In genomic region chr19:16604615-16605014, GRCh38 we compare ENCODE assay signal across 21 cellular contexts. TPM values are rescaled to one million over a fixed set of nuclear protein-coding genes. Genes with fewer than 3 reads are reported as not detected.
A peak's percentile ranks its signal among the peaks of the same experiment; 100 is the strongest.
DNase-seq lines count a peak whose midpoint lies in the region; ATAC-seq, FAIRE-seq and TF ChIP-seq lines count a peak whose summit lies in the region.
"Had no signal": no experiment of that assay in that cellular context is flagged by ENCODE, and none has a peak within 500 bp of the region (broad histone marks: within the 10 kb centered on the region; RNA-seq: fewer than 3 reads in every experiment).

No MANE protein-coding gene starts in this region.

- in situ Hi-C loops in IMR-90 (cut with MboI; ENCODE audit: low sequenced_read_pairs) = no loop called here

- peaks cover 32% of the 10 kb centered on the region for H3K4me1 Mint-ChIP-seq in activated CD4-positive, alpha-beta T cell treated with anti-CD3 and anti-CD28 coated beads, Interleukin-2, amount 10 ng/mL, durations not matched to agents 7 days and 5 days
- H3K4me1 Mint-ChIP-seq in activated naive CD8-positive, alpha-beta T cell treated with anti-CD3 and anti-CD28 coated beads for 36 hours = peaks cover 32% of the 10 kb centered on the region

- H3K14ac ChIP-seq in IMR-90 (replicated peaks; ENCODE audit: low read depth, low read length) = no peak overlapping the region
- no peak overlapping the region for H3K14ac ChIP-seq in H1 (ENCODE audit: insufficient read length)

- TF ChIP-seq RAD21 in IMR-90 (IDR thresholded peaks at IDR 0.05; ENCODE audit: low read length) (no peak), H1 (IDR thresholded peaks at IDR 0.05 in 1 of 2, conservative IDR thresholded peaks at IDR 0.05 in 1 of 2; ENCODE audit: low read depth in 2 of 2, low read length in 2 of 2) (no peak)

- H3K9ac ChIP-seq in IMR-90 (ENCODE audit: low read depth, low read length) (no peak overlapping the region), H1 (replicated peaks in 1 of 4; ENCODE audit: extremely low read depth in 1 of 4, low read depth in 3 of 4, low read length in 3 of 4) (no peak overlapping the region)
- H3K9ac ChIP-seq: BLaER1, SK-N-SH had no signal

- peaks cover 36 to 96% of the 10 kb centered on the region in 2 experiments for H3K79me1 ChIP-seq in IMR-90 (ENCODE audit: low read depth in 1 of 2, low read length in 2 of 2)
- peaks cover 39% of the 10 kb centered on the region for H3K79me1 ChIP-seq in H1 (ENCODE audit: low read depth, low read length)

- no peak overlapping the region for H3K4me3 ChIP-seq in IMR-90 (ENCODE audit: insufficient read depth, low read depth, low read length)
- no peak overlapping the region for H3K4me3 ChIP-seq in OCI-LY7 (ENCODE audit: low read depth, low read length, poor library complexity, severe bottlenecking)
- no peak overlapping the region for H3K4me3 ChIP-seq in H1 (ENCODE audit: extremely low read depth in 1 of 4, insufficient read depth in 2 of 4, low read depth in 3 of 4, low read length in 4 of 4)
- H3K4me3 ChIP-seq: BLaER1, GM12878, PC-9 had no signal

- H3K4me3 Mint-ChIP-seq in activated CD4-positive, alpha-beta T cell treated with anti-CD3 and anti-CD28 coated beads, Interleukin-2, amount 10 ng/mL, durations not matched to agents 7 days and 5 days = no peak overlapping the region
- H3K4me3 Mint-ChIP-seq in activated naive CD8-positive, alpha-beta T cell treated with anti-CD3 and anti-CD28 coated beads for 36 hours = no peak overlapping the region
- H3K4me3 Mint-ChIP-seq: HFFc6 had no signal

- TF ChIP-seq CTCF in IMR-90 (conservative IDR thresholded peaks at IDR 0.05; ENCODE audit: low read depth, low read length) (no peak), OCI-LY7 (conservative IDR thresholded peaks at IDR 0.05; ENCODE audit: low read length) (no peak), H1 (IDR thresholded peaks at IDR 0.05; ENCODE audit: control extremely low read depth in 1 of 3, insufficient read depth in 1 of 3, low read depth in 1 of 3, low read length in 3 of 3) (no peak), foreskin keratinocyte (conservative IDR thresholded peaks at IDR 0.05) (no peak)

- H3K56ac ChIP-seq in IMR-90 (ENCODE audit: extremely low read depth, insufficient read depth, low read length) (no peak overlapping the region), H1 (replicated peaks; ENCODE audit: insufficient read length, low read depth, low read length) (no peak overlapping the region)

- no peaks in the 10 kb centered on the region for H3K27me3 Mint-ChIP-seq in activated CD4-positive, alpha-beta T cell treated with anti-CD3 and anti-CD28 coated beads, Interleukin-2, amount 10 ng/mL, durations not matched to agents 7 days and 5 days
- no peaks in the 10 kb centered on the region for H3K27me3 Mint-ChIP-seq in activated naive CD8-positive, alpha-beta T cell treated with anti-CD3 and anti-CD28 coated beads for 36 hours

- H2AK9ac ChIP-seq in IMR-90 (replicated peaks; ENCODE audit: low read depth, low read length, poor library complexity) = no peak overlapping the region

- no peak for FAIRE-seq in H1 (lab: Jason Lieb, UNC)
- FAIRE-seq: GM12878 had no signal

- H4K20me1 ChIP-seq in IMR-90 (ENCODE audit: insufficient read depth, low read length) (peaks cover 96% of the 10 kb centered on the region), OCI-LY7 (ENCODE audit: insufficient read depth, low read length) (peaks cover 33% of the 10 kb centered on the region), H1 (replicated peaks in 1 of 2; ENCODE audit: control insufficient read depth in 1 of 2, insufficient read depth in 2 of 2, low read length in 2 of 2) (peaks cover 10 to 36% of the 10 kb centered on the region in 2 experiments)

- H3K27me3 ChIP-seq in IMR-90 (ENCODE audit: control insufficient read depth, insufficient read depth, low read length) = no peaks in the 10 kb centered on the region
- no peaks in the 10 kb centered on the region for H3K27me3 ChIP-seq in H1 (replicated peaks in 1 of 4; ENCODE audit: control insufficient read depth in 3 of 4, extremely low read depth in 1 of 4, insufficient read depth in 3 of 4, low read length in 3 of 4)
- H3K27me3 ChIP-seq in foreskin keratinocyte = no peaks in the 10 kb centered on the region
- H3K27me3 ChIP-seq: BLaER1 had no signal

- H2BK5ac ChIP-seq in IMR-90 (ENCODE audit: low read depth, low read length, poor library complexity, severe bottlenecking) (no peak overlapping the region), H1 (ENCODE audit: low read depth, low read length) (no peak overlapping the region)

- H3K36me3 ChIP-seq in IMR-90 (ENCODE audit: control insufficient read depth, insufficient read depth, low read length) (no peaks in the 10 kb centered on the region), OCI-LY7 (ENCODE audit: insufficient read depth, low read length) (peaks cover 35% of the 10 kb centered on the region), H1 (ENCODE audit: control insufficient read depth in 2 of 4, insufficient read depth in 4 of 4, low read length in 3 of 4) (no peaks in the 10 kb centered on the region)

- H3K27ac ChIP-seq in IMR-90 (ENCODE audit: insufficient read depth, low read length) = no peak overlapping the region
- peak overlapping the region; percentile 31 for H3K27ac ChIP-seq in OCI-LY7 (ENCODE audit: low read depth, low read length, poor library complexity, severe bottlenecking)
- no peak overlapping the region for H3K27ac ChIP-seq in H1 (ENCODE audit: low read depth, low read length)
- no peak overlapping the region for H3K27ac ChIP-seq in foreskin keratinocyte
- H3K27ac ChIP-seq: PC-9 had no signal

- ATAC-seq in IMR-90 (ENCODE audit: low read depth) = no peak
- ATAC-seq in HG02884 (IDR thresholded peaks at IDR 0.05; ENCODE audit: unreplicated experiment) = no peak
- no peak for ATAC-seq in foreskin keratinocyte

- H2BK20ac ChIP-seq in IMR-90 (ENCODE audit: low read depth, low read length) (no peak overlapping the region), H1 (ENCODE audit: low read length) (no peak overlapping the region)

- H2BK120ac ChIP-seq in IMR-90 (ENCODE audit: low read depth, low read length) (no peak overlapping the region), H1 (replicated peaks; ENCODE audit: low read depth, low read length) (no peak overlapping the region)

- H4K5ac ChIP-seq in IMR-90 (ENCODE audit: low read depth, low read length) (no peak overlapping the region), H1 (ENCODE audit: insufficient read length, low read depth, low read length) (no peak overlapping the region)

- POLR2A ChIA-PET in activated CD4-positive, alpha-beta T cell treated with anti-CD3 and anti-CD28 coated beads, Interleukin-2, amount 10 ng/mL, durations not matched to agents 7 days and 5 days (lab: Charles Lee) = no interaction called here
- POLR2A ChIA-PET in IMR-90 (lab: Charles Lee; ENCODE audit: unreplicated experiment) = no interaction called here
- POLR2A ChIA-PET in OCI-LY7 (lab: Charles Lee) = interaction anchor here (1.0 to 1.5 kb wide), 4 partner anchors 12 to 20 kb away, joined by 3 to 7 read pairs (median 4); no protein-coding TSS in a partner anchor
- POLR2A ChIA-PET in H1 (lab: Charles Lee; ENCODE audit: partially characterized antibody) = interaction anchor here (0.8 kb wide), 1 partner anchor 28 kb away, joined by 3 read pairs; no protein-coding TSS in a partner anchor

- H3K18ac ChIP-seq in IMR-90 (ENCODE audit: low read depth, low read length) (no peak overlapping the region), H1 (ENCODE audit: extremely low read depth, low read length) (no peak overlapping the region)

- H4K91ac ChIP-seq in IMR-90 (ENCODE audit: insufficient read depth, low read depth, low read length) (no peak overlapping the region), H1 (replicated peaks; ENCODE audit: insufficient read length, low read length) (no peak overlapping the region)

- no TSS peak for BruUV-seq in IMR-90 (replicated peaks; lab: Mats Ljungman, UMichigan)
- no TSS peak for BruUV-seq in OCI-LY7 (replicated peaks; lab: Mats Ljungman, UMichigan)

- H3K79me2 ChIP-seq in OCI-LY7 (ENCODE audit: insufficient read depth, low read depth, low read length) (peaks cover 99% of the 10 kb centered on the region), H1 (ENCODE audit: control insufficient read depth in 1 of 2, insufficient read depth in 2 of 2, low read length in 2 of 2) (peaks cover 0 to 83% of the 10 kb centered on the region in 2 experiments; a peak in 2 of 4 replicates)

- no peak overlapping the region for H4K8ac ChIP-seq in IMR-90 (ENCODE audit: low read depth in 2 of 2, low read length in 2 of 2)
- H4K8ac ChIP-seq in H1 (ENCODE audit: extremely low read depth, insufficient read depth, low read length) = peak overlapping the region; percentile 1; the same call in 1 of the 2 replicates

- intact Hi-C loops in IMR-90 (cut with micrococcal nuclease) (no loop called here), OCI-LY7 (cut with micrococcal nuclease; ENCODE audit: unreplicated experiment) (no loop called here)

- TF ChIP-seq POLR2A in IMR-90 (IDR thresholded peaks at IDR 0.05; ENCODE audit: low read depth, low read length) (no peak), H1 (IDR thresholded peaks at IDR 0.05; ENCODE audit: control extremely low read depth in 1 of 2, low read depth in 2 of 2, low read length in 2 of 2) (no peak)

- H3K27ac Mint-ChIP-seq in activated CD4-positive, alpha-beta T cell treated with anti-CD3 and anti-CD28 coated beads, Interleukin-2, amount 10 ng/mL, durations not matched to agents 7 days and 5 days = peak overlapping the region; percentile 21
- H3K27ac Mint-ChIP-seq in activated naive CD8-positive, alpha-beta T cell treated with anti-CD3 and anti-CD28 coated beads for 36 hours = no peak overlapping the region
- H3K27ac Mint-ChIP-seq: HFFc6 had no signal

- dilution Hi-C loops in IMR-90 (cut with HindIII; ENCODE audit: low sequenced_read_pairs, unreplicated experiment) = no loop called here

- no peaks in the 10 kb centered on the region for H3K36me3 Mint-ChIP-seq in activated CD4-positive, alpha-beta T cell treated with anti-CD3 and anti-CD28 coated beads, Interleukin-2, amount 10 ng/mL, durations not matched to agents 7 days and 5 days (ENCODE audit: low read depth)
- H3K36me3 Mint-ChIP-seq in activated naive CD8-positive, alpha-beta T cell treated with anti-CD3 and anti-CD28 coated beads for 36 hours = no peaks in the 10 kb centered on the region

- CTCF ChIA-PET in activated CD4-positive, alpha-beta T cell treated with anti-CD3 and anti-CD28 coated beads, Interleukin-2, amount 10 ng/mL, durations not matched to agents 7 days and 5 days (lab: Charles Lee) = interaction anchor here (0.5 to 1.6 kb wide), 2 partner anchors 10 to 547 kb away, joined by 4 to 6 read pairs; no protein-coding TSS in a partner anchor
- CTCF ChIA-PET in IMR-90 (lab: Yijun Ruan, JAX) = no interaction called here
- CTCF ChIA-PET in OCI-LY7 (lab: Charles Lee; ENCODE audit: unreplicated experiment) = interaction anchor here (0.5 kb wide), 1 partner anchor 799 kb away, joined by 3 read pairs; no protein-coding TSS in a partner anchor
- CTCF ChIA-PET in H1 (lab: Charles Lee; ENCODE audit: partially characterized antibody) = interaction anchor here (0.8 to 1.0 kb wide), 2 partner anchors 23 to 31 kb away, joined by 3 read pairs; no protein-coding TSS in a partner anchor

- TF ChIP-seq EP300 in H1 (IDR thresholded peaks at IDR 0.05; ENCODE audit: borderline replicate concordance in 1 of 2, low read depth in 2 of 2, low read length in 2 of 2) = no peak

- no peak overlapping the region for H3K4ac ChIP-seq in IMR-90 (ENCODE audit: low read depth, low read length)
- H3K4ac ChIP-seq in H1 (replicated peaks; ENCODE audit: insufficient read length, low read depth, low read length) = no peak overlapping the region

- H3K23ac ChIP-seq in IMR-90 (ENCODE audit: low read depth, low read length) (no peak overlapping the region), H1 (ENCODE audit: insufficient read length) (no peak overlapping the region)

- H3K9me3 Mint-ChIP-seq in activated CD4-positive, alpha-beta T cell treated with anti-CD3 and anti-CD28 coated beads, Interleukin-2, amount 10 ng/mL, durations not matched to agents 7 days and 5 days = no peaks in the 10 kb centered on the region
- no peaks in the 10 kb centered on the region for H3K9me3 Mint-ChIP-seq in activated naive CD8-positive, alpha-beta T cell treated with anti-CD3 and anti-CD28 coated beads for 36 hours
- H3K9me3 Mint-ChIP-seq: HFFc6 had no signal

- no peak overlapping the region for H2AFZ ChIP-seq in IMR-90 (replicated peaks; ENCODE audit: low read length, poor library complexity)
- no peak overlapping the region for H2AFZ ChIP-seq in OCI-LY7 (ENCODE audit: low read length)
- H2AFZ ChIP-seq in H1 (ENCODE audit: low read length) = no peak overlapping the region
- H2AFZ ChIP-seq: PC-9 had no signal

- 75% methylated on average over 1 of the region's 6 CpGs; no CpG with 5 or more reads in 1 of the 2 experiments for WGBS in IMR-90 (ENCODE audit: extremely low coverage in 2 of 2, insufficient read length in 1 of 2), 2 experiments
- 92% methylated on average over 6 of the region's 6 CpGs; no CpG with 5 or more reads in 1 of the 2 experiments for WGBS in H1 (ENCODE audit: extremely low coverage in 1 of 2, insufficient coverage in 1 of 2, insufficient read length in 1 of 2, insufficient replicate concordance in 2 of 2, low coverage in 1 of 2, low lambda C conversion rate in 2 of 2, missing lambda C conversion rate in 1 of 2), 2 experiments

- H2BK15ac ChIP-seq in IMR-90 (ENCODE audit: low read depth, low read length) (no peak overlapping the region), H1 (ENCODE audit: low read length) (no peak overlapping the region)

- H3K9me2 ChIP-seq in OCI-LY7 (ENCODE audit: insufficient read depth, low read length) = no peaks in the 10 kb centered on the region
- H3K9me2 ChIP-seq: SK-N-SH had no signal

- H2BK12ac ChIP-seq in H1 (ENCODE audit: low read depth, low read length) = no peak overlapping the region

- peaks cover 53% of the 10 kb centered on the region for H3K9me1 ChIP-seq in IMR-90 (ENCODE audit: insufficient read depth, low read length)

- H2AK5ac ChIP-seq in IMR-90 (ENCODE audit: low read depth, low read length) (no peak overlapping the region), H1 (ENCODE audit: low read depth, low read length) (no peak overlapping the region)

- H3K4me1 ChIP-seq in IMR-90 (ENCODE audit: control insufficient read depth, insufficient read depth, low read length) (peaks cover 13% of the 10 kb centered on the region), OCI-LY7 (ENCODE audit: insufficient read depth, low read length, poor library complexity, severe bottlenecking) (peaks cover 60% of the 10 kb centered on the region), H1 (replicated peaks in 1 of 4; ENCODE audit: control insufficient read depth in 3 of 4, insufficient read depth in 4 of 4, low read length in 3 of 4) (no peaks in the 10 kb centered on the region), foreskin keratinocyte (no peaks in the 10 kb centered on the region)

- no peaks in the 10 kb centered on the region for H3K23me2 ChIP-seq in H1 (ENCODE audit: low read depth, low read length)

- H3K4me2 ChIP-seq in IMR-90 (ENCODE audit: low read depth, low read length) = no peak overlapping the region
- peak overlapping the region; percentile 56 for H3K4me2 ChIP-seq in OCI-LY7 (ENCODE audit: low read length)
- H3K4me2 ChIP-seq in H1 (ENCODE audit: insufficient read depth in 1 of 2, low read depth in 2 of 2, low read length in 2 of 2) = no peak overlapping the region
- H3K4me2 ChIP-seq: BLaER1, PC-9, SK-N-SH had no signal

- H3K9me3 ChIP-seq in IMR-90 (ENCODE audit: control insufficient read depth, insufficient read depth, low read length) = no peaks in the 10 kb centered on the region
- H3K9me3 ChIP-seq in OCI-LY7 (ENCODE audit: low read length) = no peaks in the 10 kb centered on the region
- H3K9me3 ChIP-seq in H1 (ENCODE audit: insufficient read depth in 2 of 2, low read depth in 1 of 2, low read length in 1 of 2) = no peaks in the 10 kb centered on the region
- H3K9me3 ChIP-seq: BLaER1, SK-N-SH had no signal

- DNase-seq in activated CD4-positive, alpha-beta T cell treated with anti-CD3 and anti-CD28 coated beads, Interleukin-2, amount 10 ng/mL, durations not matched to agents 7 days and 5 days = no peak
- DNase-seq in activated CD4-positive, alpha-beta T cell treated with anti-CD3 and anti-CD28 coated beads, Interleukin-2, amount 50 U/mL, for 48 hours = no peak
- no peak for DNase-seq in IMR-90
- DNase-seq in OCI-LY7 (ENCODE audit: low spot score) = no peak
- no peak for DNase-seq in H1 (ENCODE audit: low read depth in 1 of 2, low spot score in 2 of 2)
- no peak for DNase-seq in foreskin keratinocyte
- no peak for DNase-seq in activated naive CD8-positive, alpha-beta T cell treated with anti-CD3 and anti-CD28 coated beads for 36 hours
- DNase-seq: 8988T, DMS 273 treated with DMSO at 0.1 percent for 48 hours, GDM1, HFFc6, Kasumi-1, NCI-H1436, NCI-H2029 treated with DMSO at 0.1 percent for 48 hours, NCI-H2171 treated with DMSO at 0.1 percent for 48 hours, NCI-H446 treated with DMSO at 0.1 percent for 48 hours, PC-9, SK-N-SH had no signal

RNA-seq across cellular contexts. Expression of gene MED26, which starts 23.4 kb away (rescaled TPM):
- 10 to 100 TPM; 14.6 to 15.6 TPM for total RNA-seq in activated CD4-positive, alpha-beta T cell treated with anti-CD3 and anti-CD28 coated beads, Interleukin-2, amount 10 ng/mL, durations not matched to agents 7 days and 5 days
- 2.0 and 2.8 TPM in 2 replicates for total RNA-seq in IMR-90 (2012; rRNA removed)
- polyA plus RNA-seq in IMR-90 (2012; rRNA removed) = 4.0 and 4.9 TPM in 2 replicates
- polyA plus RNA-seq in IMR-90 (2012; cell fraction: cytosol; rRNA removed) = 2.8 and 5.3 TPM in 2 replicates
- 7.1 and 11.7 TPM in 2 replicates for polyA plus RNA-seq in IMR-90 (2012; cell fraction: nucleus; rRNA removed; ENCODE audit: low replicate concordance)
- total RNA-seq in OCI-LY7 (2014; rRNA removed; shearing (Covaris generic)) = 17.2 and 19.4 TPM in 2 replicates
- 26.8 and 27.1 TPM in 2 replicates for total RNA-seq in OCI-LY7 (2022)
- 10.7 and 12.3 TPM in 2 replicates for total RNA-seq in H1 (2021; fragmentation: NEBNext Ultra II Directional; extraction: Animal tissue kit (Norgen Biotek cat#: 25700))
- polyA plus RNA-seq in H1 (2011; rRNA removed) = 5.3 and 6.2 TPM in 2 replicates
- 5.3 TPM for polyA plus RNA-seq in H1 (2011; cell fraction: cytosol; rRNA removed)
- 7.5 TPM for polyA plus RNA-seq in H1 (2011; cell fraction: nucleus; rRNA removed)
- 5.9 to 7.5 TPM (median 7.2 TPM) in 4 replicates for polyA plus RNA-seq in H1 (2012, experiment 1 of 2)
- 6.3 TPM for polyA plus RNA-seq in H1 (2012, experiment 2 of 2)
- 7.3 TPM for polyA plus RNA-seq in H1 (2013, experiment 1 of 2)
- polyA plus RNA-seq in H1 (2013, experiment 2 of 2) = 6.5 TPM
- 6.0 and 8.6 TPM in 2 replicates for polyA minus RNA-seq in H1 (2011; rRNA and poly(A)+ RNA removed)
- 11.6 TPM for polyA minus RNA-seq in H1 (2011; cell fraction: cytosol; rRNA and poly(A)+ RNA removed)
- 15.5 TPM for polyA minus RNA-seq in H1 (2011; cell fraction: nucleus; rRNA and poly(A)+ RNA removed)
- total RNA-seq in foreskin keratinocyte = 7.6 and 7.9 TPM in 2 replicates
- polyA plus RNA-seq in foreskin keratinocyte = 4.7 and 4.9 TPM in 2 replicates
- total RNA-seq in activated naive CD8-positive, alpha-beta T cell treated with anti-CD3 and anti-CD28 coated beads for 36 hours = 10 to 100 TPM; 16.0 to 17.2 TPM

RNA-seq across cellular contexts. Expression of gene SLC35E1, which starts 32.4 kb away (rescaled TPM):
- total RNA-seq in activated CD4-positive, alpha-beta T cell treated with anti-CD3 and anti-CD28 coated beads, Interleukin-2, amount 10 ng/mL, durations not matched to agents 7 days and 5 days = 10 to 100 TPM; 40.6 to 43.1 TPM
- total RNA-seq in IMR-90 (2012; rRNA removed) (22.6 and 25.8 TPM in 2 replicates), OCI-LY7 (2022) (37.2 and 41.2 TPM in 2 replicates), foreskin keratinocyte (37.8 and 42.1 TPM in 2 replicates)
- polyA plus RNA-seq in IMR-90 (2012; rRNA removed) (38.0 and 46.7 TPM in 2 replicates), H1 (2011; rRNA removed) (31.2 and 31.9 TPM in 2 replicates), foreskin keratinocyte (24.2 and 24.4 TPM in 2 replicates)
- 18.1 and 27.8 TPM in 2 replicates for polyA plus RNA-seq in IMR-90 (2012; cell fraction: cytosol; rRNA removed)
- 33.2 and 71.8 TPM in 2 replicates for polyA plus RNA-seq in IMR-90 (2012; cell fraction: nucleus; rRNA removed; ENCODE audit: low replicate concordance)
- total RNA-seq in OCI-LY7 (2014; rRNA removed; shearing (Covaris generic)) = 17.3 and 21.1 TPM in 2 replicates
- 26.0 and 28.5 TPM in 2 replicates for total RNA-seq in H1 (2021; fragmentation: NEBNext Ultra II Directional; extraction: Animal tissue kit (Norgen Biotek cat#: 25700))
- 19.0 TPM for polyA plus RNA-seq in H1 (2011; cell fraction: cytosol; rRNA removed)
- polyA plus RNA-seq in H1 (2011; cell fraction: nucleus; rRNA removed) = 47.0 TPM
- 17.7 to 21.3 TPM (median 20.5 TPM) in 4 replicates for polyA plus RNA-seq in H1 (2012, experiment 1 of 2)
- polyA plus RNA-seq in H1 (2012, experiment 2 of 2) = 15.8 TPM
- polyA plus RNA-seq in H1 (2013, experiment 1 of 2) = 36.8 TPM
- 43.2 TPM for polyA plus RNA-seq in H1 (2013, experiment 2 of 2)
- polyA minus RNA-seq in H1 (2011; rRNA and poly(A)+ RNA removed) = 52.9 and 53.8 TPM in 2 replicates
- polyA minus RNA-seq in H1 (2011; cell fraction: cytosol; rRNA and poly(A)+ RNA removed) = 20.4 TPM
- 24.4 TPM for polyA minus RNA-seq in H1 (2011; cell fraction: nucleus; rRNA and poly(A)+ RNA removed)
- total RNA-seq in activated naive CD8-positive, alpha-beta T cell treated with anti-CD3 and anti-CD28 coated beads for 36 hours = 10 to 100 TPM; 46.7 TPM

RNA-seq across cellular contexts. Expression of gene SMIM7, which starts 55.3 kb away (rescaled TPM):
- 10 to 100 TPM; 58.4 to 59.6 TPM for total RNA-seq in activated CD4-positive, alpha-beta T cell treated with anti-CD3 and anti-CD28 coated beads, Interleukin-2, amount 10 ng/mL, durations not matched to agents 7 days and 5 days
- 55.7 and 68.6 TPM in 2 replicates for total RNA-seq in IMR-90 (2012; rRNA removed)
- 64.8 and 66.5 TPM in 2 replicates for polyA plus RNA-seq in IMR-90 (2012; rRNA removed)
- 32.4 and 73.7 TPM in 2 replicates for polyA plus RNA-seq in IMR-90 (2012; cell fraction: cytosol; rRNA removed)
- 15.9 and 45.2 TPM in 2 replicates for polyA plus RNA-seq in IMR-90 (2012; cell fraction: nucleus; rRNA removed; ENCODE audit: low replicate concordance)
- 75.5 and 87.0 TPM in 2 replicates for total RNA-seq in OCI-LY7 (2014; rRNA removed; shearing (Covaris generic))
- total RNA-seq in OCI-LY7 (2022) = 96.3 and 104 TPM in 2 replicates
- total RNA-seq in H1 (2021; fragmentation: NEBNext Ultra II Directional; extraction: Animal tissue kit (Norgen Biotek cat#: 25700)) = 67.5 and 69.9 TPM in 2 replicates
- polyA plus RNA-seq in H1 (2011; rRNA removed) = 51.7 and 55.5 TPM in 2 replicates
- 66.2 TPM for polyA plus RNA-seq in H1 (2011; cell fraction: cytosol; rRNA removed)
- polyA plus RNA-seq in H1 (2011; cell fraction: nucleus; rRNA removed) = 45.6 TPM
- polyA plus RNA-seq in H1 (2012, experiment 1 of 2) = 47.9 to 58.5 TPM (median 57.2 TPM) in 4 replicates
- 40.2 TPM for polyA plus RNA-seq in H1 (2012, experiment 2 of 2)
- 64.7 TPM for polyA plus RNA-seq in H1 (2013, experiment 1 of 2)
- 70.1 TPM for polyA plus RNA-seq in H1 (2013, experiment 2 of 2)
- polyA minus RNA-seq in H1 (2011; rRNA and poly(A)+ RNA removed) = 52.4 and 54.7 TPM in 2 replicates
- polyA minus RNA-seq in H1 (2011; cell fraction: cytosol; rRNA and poly(A)+ RNA removed) = 32.8 TPM
- polyA minus RNA-seq in H1 (2011; cell fraction: nucleus; rRNA and poly(A)+ RNA removed) = 52.3 TPM
- 58.2 and 61.8 TPM in 2 replicates for total RNA-seq in foreskin keratinocyte
- 72.7 and 75.8 TPM in 2 replicates for polyA plus RNA-seq in foreskin keratinocyte
- 10 to 100 TPM; 48.1 to 59.2 TPM for total RNA-seq in activated naive CD8-positive, alpha-beta T cell treated with anti-CD3 and anti-CD28 coated beads for 36 hours

RNA-seq across cellular contexts. Expression of gene TMEM38A, which starts 56.3 kb away (rescaled TPM):
- total RNA-seq in activated CD4-positive, alpha-beta T cell treated with anti-CD3 and anti-CD28 coated beads, Interleukin-2, amount 10 ng/mL, durations not matched to agents 7 days and 5 days = 1 to 10 TPM; 1.1 to 1.7 TPM
- 1.4 and 2.0 TPM in 2 replicates for total RNA-seq in IMR-90 (2012; rRNA removed)
- polyA plus RNA-seq in IMR-90 (2012; rRNA removed) = 1.3 and 2.2 TPM in 2 replicates
- polyA plus RNA-seq in IMR-90 (2012; cell fraction: cytosol; rRNA removed) = 1.3 and 2.7 TPM in 2 replicates
- polyA plus RNA-seq in IMR-90 (2012; cell fraction: nucleus; rRNA removed; ENCODE audit: low replicate concordance) = 1.7 and 1.9 TPM in 2 replicates
- total RNA-seq in OCI-LY7 (2014; rRNA removed; shearing (Covaris generic)) = 10.3 and 20.4 TPM in 2 replicates
- 18.1 and 23.6 TPM in 2 replicates for total RNA-seq in OCI-LY7 (2022)
- total RNA-seq in H1 (2021; fragmentation: NEBNext Ultra II Directional; extraction: Animal tissue kit (Norgen Biotek cat#: 25700)) = 8.9 and 9.8 TPM in 2 replicates
- 9.2 and 11.2 TPM in 2 replicates for polyA plus RNA-seq in H1 (2011; rRNA removed)
- 10.5 TPM for polyA plus RNA-seq in H1 (2011; cell fraction: cytosol; rRNA removed)
- 8.5 TPM for polyA plus RNA-seq in H1 (2011; cell fraction: nucleus; rRNA removed)
- 10.0 to 12.3 TPM (median 11.0 TPM) in 4 replicates for polyA plus RNA-seq in H1 (2012, experiment 1 of 2)
- 9.7 TPM for polyA plus RNA-seq in H1 (2012, experiment 2 of 2)
- polyA plus RNA-seq in H1 (2013, experiment 1 of 2) = 7.2 TPM
- polyA plus RNA-seq in H1 (2013, experiment 2 of 2) = 8.9 TPM
- 15.5 and 16.6 TPM in 2 replicates for polyA minus RNA-seq in H1 (2011; rRNA and poly(A)+ RNA removed)
- polyA minus RNA-seq in H1 (2011; cell fraction: cytosol; rRNA and poly(A)+ RNA removed) = 7.1 TPM
- 7.3 TPM for polyA minus RNA-seq in H1 (2011; cell fraction: nucleus; rRNA and poly(A)+ RNA removed)
- total RNA-seq in foreskin keratinocyte = 1.3 and 1.6 TPM in 2 replicates
- 1.3 TPM in 2 replicates for polyA plus RNA-seq in foreskin keratinocyte
- total RNA-seq in activated naive CD8-positive, alpha-beta T cell treated with anti-CD3 and anti-CD28 coated beads for 36 hours = 1 to 10 TPM in 1 of 2 experiments, under 1 TPM in 1; 0.70 to 1.2 TPM

Comparison
In these comparisons a context has a peak if more than half of its experiments do, and no peak if none do; other contexts are left out.
1. POLR2A ChIA-PET loops: an anchor here in OCI-LY7 (1.0 to 1.5 kb wide) and H1 (0.8 kb wide); none called in activated CD4-positive, alpha-beta T cell treated with anti-CD3 and anti-CD28 coated beads, Interleukin-2, amount 10 ng/mL, durations not matched to agents 7 days and 5 days and IMR-90.